6 cellular contexts compared by ENCODE assay signal in the genomic region with DNA sequence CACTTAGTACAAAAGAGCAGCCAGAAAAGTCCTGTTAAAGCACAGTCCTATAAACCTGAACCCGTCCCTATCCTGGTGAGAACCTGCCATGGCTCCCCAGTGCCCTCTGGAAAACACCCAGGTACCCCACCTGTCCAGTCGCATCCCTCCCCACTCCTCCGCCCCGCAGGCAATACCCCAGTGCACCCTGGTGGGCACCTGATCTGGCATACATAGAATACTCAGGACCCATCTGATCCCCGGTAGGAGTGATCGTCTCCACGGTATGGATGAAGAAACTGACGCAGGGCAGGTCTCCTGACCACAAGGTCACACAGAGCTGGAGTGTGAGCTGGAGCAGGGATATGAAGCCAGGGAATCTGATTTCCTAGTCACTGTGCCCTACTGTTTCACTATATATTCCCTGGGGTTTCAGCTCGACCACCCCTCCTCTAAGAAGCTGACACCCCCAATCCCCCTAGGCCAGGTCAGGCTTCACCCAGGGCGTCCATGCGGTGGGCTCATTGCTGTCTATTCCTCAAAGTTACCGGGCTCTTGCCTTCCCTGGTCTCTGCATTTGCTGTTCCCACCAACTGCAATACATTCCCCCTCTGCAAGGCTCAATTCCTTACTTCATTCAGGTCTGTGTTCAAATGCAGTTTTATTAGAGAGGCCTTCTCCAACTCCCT. TPM values are rescaled to one million over a fixed set of nuclear protein-coding genes. Genes with fewer than 3 reads are reported as not detected.
DNase-seq lines count a peak whose midpoint lies in the region; FAIRE-seq and TF ChIP-seq lines count a peak whose summit lies in the region.

No MANE protein-coding gene starts in this region.

- H2AFZ ChIP-seq in SU-DHL-6 (ENCODE audit: low read depth, low read length, severe bottlenecking) (no peak overlapping the region), keratinocyte (ENCODE audit: control insufficient read depth, low read length) (no peak overlapping the region)

- no peaks in the 10 kb centered on the region for H3K9me2 ChIP-seq in SU-DHL-6 (replicated peaks; ENCODE audit: insufficient read depth, low read length)

- H3K4me2 ChIP-seq in SU-DHL-6 (ENCODE audit: low read depth, low read length, poor library complexity, severe bottlenecking) (peak overlapping the region; percentile 70), keratinocyte (ENCODE audit: control insufficient read depth, extremely low read depth, insufficient read depth, low read depth, low read length) (peak overlapping the region; percentile 94)

- H3K79me2 ChIP-seq in SU-DHL-6 (ENCODE audit: insufficient read depth, low read length) (peaks cover 45% of the 10 kb centered on the region), keratinocyte (ENCODE audit: control insufficient read depth, insufficient read depth, low read length) (peaks cover 60% of the 10 kb centered on the region)

- FAIRE-seq in keratinocyte (lab: Jason Lieb, UNC) = no peak

- H3K27me3 ChIP-seq in SU-DHL-6 (ENCODE audit: low read length) = no peaks in the 10 kb centered on the region
- H3K27me3 ChIP-seq in keratinocyte (ENCODE audit: control insufficient read depth, extremely low read depth, insufficient read depth, low read length) = no peaks in the 10 kb centered on the region

- peaks cover 21% of the 10 kb centered on the region for H3K4me1 ChIP-seq in keratinocyte (ENCODE audit: control insufficient read depth, extremely low read depth, insufficient read depth, low read length)

- H3K27ac ChIP-seq in SU-DHL-6 (ENCODE audit: low read depth, low read length) = peak overlapping the region; percentile 79
- H3K27ac ChIP-seq in keratinocyte (ENCODE audit: control insufficient read depth, insufficient read depth, low read length) = peak overlapping the region; percentile 94

- H3K9ac ChIP-seq in SU-DHL-6 (ENCODE audit: low read length) (peak overlapping the region; percentile 89), keratinocyte (ENCODE audit: control insufficient read depth, extremely low read depth, insufficient read depth, low read length) (peak overlapping the region; percentile 82)

- H3K4me3 ChIP-seq in AG04449 (ENCODE audit: low read depth, low read length) (peak overlapping the region; percentile 63), SU-DHL-6 (ENCODE audit: insufficient read depth, low read length, poor library complexity, severe bottlenecking) (peak overlapping the region; percentile 53), keratinocyte (ENCODE audit: control insufficient read depth in 2 of 3, extremely low read depth in 1 of 3, insufficient read depth in 2 of 3, low read depth in 1 of 3, low read length in 3 of 3) (peak overlapping the region; percentile 47 to 83 (median 76))

- H3K9me1 ChIP-seq in keratinocyte (ENCODE audit: control insufficient read depth, extremely low read depth, insufficient read depth, low read length) = no peaks in the 10 kb centered on the region

- dilution Hi-C loops in keratinocyte (cut with MboI; ENCODE audit: extremely low pct_ligation_motif_present, low sequenced_read_pairs) = no loop called here

- H3K36me3 ChIP-seq in SU-DHL-6 (ENCODE audit: low read length) (no peaks in the 10 kb centered on the region), keratinocyte (ENCODE audit: control insufficient read depth in 2 of 2, extremely low read depth in 1 of 2, insufficient read depth in 2 of 2, low read length in 2 of 2) (peaks cover 15 to 21% of the 10 kb centered on the region in 2 experiments)

- DNase-seq in AG04449 (ENCODE audit: low read depth, low spot score) (no peak), keratinocyte (ENCODE audit: low read depth, low spot score) (no peak), NCI-H1417 treated with DMSO at 0.1 percent for 48 hours (lab: John Stamatoyannopoulos, UW) (no peak), DMS114 treated with DMSO at 0.1 percent for 48 hours (lab: John Stamatoyannopoulos, UW; ENCODE audit: unreplicated experiment) (no peak)
- no peak for DNase-seq in effector CD4-positive, alpha-beta T cell

- H4K20me1 ChIP-seq in SU-DHL-6 (ENCODE audit: low read depth, low read length) (no peaks in the 10 kb centered on the region), keratinocyte (ENCODE audit: control insufficient read depth, extremely low read depth, insufficient read depth, low read length) (peaks cover 3% of the 10 kb centered on the region)

- H3F3A ChIP-seq in SU-DHL-6 (ENCODE audit: insufficient read depth) = peaks cover 11% of the 10 kb centered on the region

- TF ChIP-seq CTCF in AG04449 (IDR thresholded peaks at IDR 0.05; ENCODE audit: insufficient read depth, low read length, missing control alignments) (no peak), SU-DHL-6 (IDR thresholded peaks at IDR 0.05; ENCODE audit: insufficient read depth, low read length, poor library complexity, severe bottlenecking) (no peak), keratinocyte (optimal IDR thresholded peaks at IDR 0.05 in 1 of 3, IDR thresholded peaks at IDR 0.05 in 1 of 3, conservative IDR thresholded peaks at IDR 0.05 in 1 of 3; ENCODE audit: extremely low read depth in 1 of 3, insufficient read depth in 2 of 3, low read length in 3 of 3) (no peak)

- CTCF ChIA-PET in AG04449 (lab: Yijun Ruan, JAX) = interaction anchor here (1.3 to 13.6 kb wide), 3 partner anchors 22 to 99 kb away, joined by 3 to 198 read pairs (median 3); a partner anchor contains a TSS

- POLR2A ChIA-PET in AG04449 (lab: Yijun Ruan, JAX) = interaction anchor here (1.4 to 2.6 kb wide), 4 partner anchors 13 to 51 kb away, joined by 3 to 54 read pairs (median 10); a partner anchor contains a TSS

- H3K9me3 ChIP-seq in SU-DHL-6 (ENCODE audit: insufficient read depth, low read length) (no peaks in the 10 kb centered on the region), keratinocyte (ENCODE audit: control insufficient read depth, low read depth, low read length) (no peaks in the 10 kb centered on the region)

RNA-seq across cellular contexts. Expression of a gene that starts 12.6 kb away (rescaled TPM):
- polyA plus RNA-seq in keratinocyte = 2.1 to 2.4 TPM (median 2.4 TPM) in 3 replicates
- 1.6 TPM for polyA plus RNA-seq in keratinocyte (2011; ENCODE audit: low read depth)
- 1.5 and 3.0 TPM in 2 replicates for polyA plus RNA-seq in keratinocyte (2011; cell fraction: cytosol; rRNA removed)
- polyA plus RNA-seq in keratinocyte (2011; cell fraction: nucleus; rRNA removed) = 8.6 and 11.8 TPM in 2 replicates
- polyA plus RNA-seq in keratinocyte (2012; ENCODE audit: low replicate concordance) = 5.0 and 6.4 TPM in 2 replicates
- 1.8 to 2.8 TPM (median 2.7 TPM) in 3 replicates for polyA minus RNA-seq in keratinocyte
- polyA minus RNA-seq in keratinocyte (2011; cell fraction: cytosol; rRNA and poly(A)+ RNA removed) = 6.9 TPM
- polyA minus RNA-seq in keratinocyte (2011; cell fraction: nucleus; rRNA and poly(A)+ RNA removed) = 7.2 and 8.1 TPM in 2 replicates

RNA-seq across cellular contexts. Expression of a gene that starts 15.1 kb away (rescaled TPM):
- not detected in 3 replicates for polyA plus RNA-seq in keratinocyte
- not detected for polyA plus RNA-seq in keratinocyte (2011; ENCODE audit: low read depth)
- not detected in 2 replicates for polyA plus RNA-seq in keratinocyte (2011; cell fraction: cytosol; rRNA removed)
- polyA plus RNA-seq in keratinocyte (2011; cell fraction: nucleus; rRNA removed) = not detected in 2 replicates
- not detected in 2 replicates for polyA plus RNA-seq in keratinocyte (2012; ENCODE audit: low replicate concordance)
- not detected in 3 replicates for polyA minus RNA-seq in keratinocyte
- polyA minus RNA-seq in keratinocyte (2011; cell fraction: cytosol; rRNA and poly(A)+ RNA removed) = not detected
- not detected in 2 replicates for polyA minus RNA-seq in keratinocyte (2011; cell fraction: nucleus; rRNA and poly(A)+ RNA removed)

RNA-seq across cellular contexts. Expression of a gene that starts 25.7 kb away (rescaled TPM):
- polyA plus RNA-seq in keratinocyte = 11.9 to 13.3 TPM (median 13.2 TPM) in 3 replicates
- polyA plus RNA-seq in keratinocyte (2011; ENCODE audit: low read depth) = 2.0 TPM
- 11.0 and 15.8 TPM in 2 replicates for polyA plus RNA-seq in keratinocyte (2011; cell fraction: cytosol; rRNA removed)
- polyA plus RNA-seq in keratinocyte (2011; cell fraction: nucleus; rRNA removed) = 32.7 and 45.1 TPM in 2 replicates
- polyA plus RNA-seq in keratinocyte (2012; ENCODE audit: low replicate concordance) = 11.2 and 17.4 TPM in 2 replicates
- 19.0 to 26.9 TPM (median 20.4 TPM) in 3 replicates for polyA minus RNA-seq in keratinocyte
- polyA minus RNA-seq in keratinocyte (2011; cell fraction: cytosol; rRNA and poly(A)+ RNA removed) = 24.2 TPM
- 19.1 and 21.3 TPM in 2 replicates for polyA minus RNA-seq in keratinocyte (2011; cell fraction: nucleus; rRNA and poly(A)+ RNA removed)

RNA-seq across cellular contexts. Expression of a gene that starts 26.4 kb away (rescaled TPM):
- 511 to 1,051 TPM (median 836 TPM) in 3 replicates for polyA plus RNA-seq in keratinocyte
- polyA plus RNA-seq in keratinocyte (2011; ENCODE audit: low read depth) = 66.7 TPM
- 566 and 587 TPM in 2 replicates for polyA plus RNA-seq in keratinocyte (2011; cell fraction: cytosol; rRNA removed)
- polyA plus RNA-seq in keratinocyte (2011; cell fraction: nucleus; rRNA removed) = 147 and 148 TPM in 2 replicates
- 347 and 735 TPM in 2 replicates for polyA plus RNA-seq in keratinocyte (2012; ENCODE audit: low replicate concordance)
- polyA minus RNA-seq in keratinocyte = 103 to 227 TPM (median 175 TPM) in 3 replicates
- 172 TPM for polyA minus RNA-seq in keratinocyte (2011; cell fraction: cytosol; rRNA and poly(A)+ RNA removed)
- 27.3 and 43.0 TPM in 2 replicates for polyA minus RNA-seq in keratinocyte (2011; cell fraction: nucleus; rRNA and poly(A)+ RNA removed)

RNA-seq across cellular contexts. Expression of a gene that starts 50.1 kb away (rescaled TPM):
- polyA plus RNA-seq in keratinocyte = 0.97 to 2.2 TPM (median 1.4 TPM) in 3 replicates
- polyA plus RNA-seq in keratinocyte (2011; ENCODE audit: low read depth) = 2.6 TPM
- polyA plus RNA-seq in keratinocyte (2011; cell fraction: cytosol; rRNA removed) = 0.13 and 0.23 TPM in 2 replicates
- polyA plus RNA-seq in keratinocyte (2011; cell fraction: nucleus; rRNA removed) = 5.9 and 9.2 TPM in 2 replicates
- polyA plus RNA-seq in keratinocyte (2012; ENCODE audit: low replicate concordance) = 1.0 and 5.6 TPM in 2 replicates
- 1.0 to 3.0 TPM in 2 of 3 replicates, not detected in the other for polyA minus RNA-seq in keratinocyte
- not detected for polyA minus RNA-seq in keratinocyte (2011; cell fraction: cytosol; rRNA and poly(A)+ RNA removed)
- 2.3 and 4.0 TPM in 2 replicates for polyA minus RNA-seq in keratinocyte (2011; cell fraction: nucleus; rRNA and poly(A)+ RNA removed)
